8 cellular contexts compared by ENCODE assay signal in the genomic region with DNA sequence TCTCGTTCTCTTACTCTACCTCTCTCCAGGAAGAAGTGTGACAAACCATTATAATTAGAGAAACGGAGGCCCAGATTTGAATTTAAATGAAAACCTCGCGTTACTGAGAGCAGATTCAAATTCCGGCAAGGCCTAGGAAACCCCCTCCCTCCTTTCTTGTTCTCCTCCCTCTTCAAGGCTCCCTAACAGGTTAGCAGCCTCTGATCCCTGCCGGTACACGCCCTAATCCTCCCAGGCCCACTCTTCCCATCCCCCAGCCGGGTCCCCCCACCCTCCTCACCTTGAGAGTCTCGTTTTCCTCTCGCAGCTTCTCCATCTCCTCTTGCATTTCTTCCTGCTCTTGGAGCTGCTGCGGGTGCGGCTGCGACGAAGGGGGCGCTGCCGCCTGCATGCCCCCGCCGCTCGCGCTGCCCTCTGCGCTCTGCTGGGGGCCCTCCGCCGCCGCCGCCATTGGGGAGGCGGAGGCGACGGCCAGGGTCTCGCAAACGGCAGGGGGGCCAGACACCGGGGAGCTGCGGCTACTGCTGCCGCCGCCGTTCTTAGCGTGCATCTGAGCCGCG. TPM values are rescaled to one million over a fixed set of nuclear protein-coding genes. Genes with fewer than 3 reads are reported as not detected.
DNase-seq lines count a peak whose midpoint lies in the region; ATAC-seq, FAIRE-seq and TF ChIP-seq lines count a peak whose summit lies in the region.

No MANE protein-coding gene starts in this region.

- DNase-seq in 8988T = peak; percentile 80
- DNase-seq in GM12864 (ENCODE audit: low read depth) = no peak
- DNase-seq in T-cell = peak in 8 of 34 experiments; percentile 1 to 30 (median 9)
- DNase-seq in H1 (ENCODE audit: low read depth in 1 of 2, low spot score in 2 of 2) = peak; percentile 43 to 81
- DNase-seq in transverse colon = no peak

- no peak overlapping the region for H3K18ac ChIP-seq in H1 (ENCODE audit: extremely low read depth, low read length)

- in situ Hi-C loops in transverse colon (cut with MboI; ENCODE audit: low pct_ligation_motif_present in 1 of 4, low pct_unique_long_range_greater_than_20kb in 1 of 4, low sequenced_read_pairs in 3 of 4) = no loop called here

- no peak overlapping the region for H2BK5ac ChIP-seq in H1 (ENCODE audit: low read depth, low read length)

- H3K36me3 Mint-ChIP-seq in T-cell = peaks cover 9% of the 10 kb centered on the region

- WGBS in H1 (ENCODE audit: extremely low coverage in 1 of 2, insufficient coverage in 1 of 2, insufficient read length in 1 of 2, insufficient replicate concordance in 2 of 2, low coverage in 1 of 2, low lambda C conversion rate in 2 of 2, missing lambda C conversion rate in 1 of 2), 2 experiments = 1% methylated on average over 33 of the region's 38 CpGs; no CpG with 5 or more reads in 1 of the 2 experiments
- WGBS in transverse colon (ENCODE audit: low coverage in 1 of 2), 2 donors = 1 to 7% methylated on average over 2 to 38 of the region's 38 CpGs

- intact Hi-C loops in transverse colon (cut with DNase I; ENCODE audit: low total_unique reads) = loop anchor here (10.0 kb wide), 1 partner anchor 51 kb away; no protein-coding TSS in a partner anchor

- peak; percentile 52 for FAIRE-seq in H1 (lab: Jason Lieb, UNC)

- TF ChIP-seq EP300 in H1 (IDR thresholded peaks at IDR 0.05; ENCODE audit: borderline replicate concordance in 1 of 2, low read depth in 2 of 2, low read length in 2 of 2) (no peak), transverse colon (IDR thresholded peaks at IDR 0.05; ENCODE audit: low read depth) (no peak)

- H3K79me2 ChIP-seq in H1 (ENCODE audit: control insufficient read depth in 1 of 2, insufficient read depth in 2 of 2, low read length in 2 of 2) = peaks cover 0 to 9% of the 10 kb centered on the region in 2 experiments; a peak in 2 of 4 replicates

- no peak overlapping the region for H3K14ac ChIP-seq in H1 (ENCODE audit: insufficient read length)

- H3K9me3 Mint-ChIP-seq in T-cell = no peaks in the 10 kb centered on the region

- H3K27ac ChIP-seq in H1 (ENCODE audit: low read depth, low read length) = no peak overlapping the region
- H3K27ac ChIP-seq in transverse colon = peak overlapping the region; percentile 32 to 58 (median 55)

- TF ChIP-seq POLR2A in H1 (IDR thresholded peaks at IDR 0.05; ENCODE audit: control extremely low read depth in 1 of 2, low read depth in 2 of 2, low read length in 2 of 2) = no peak
- TF ChIP-seq POLR2A in transverse colon (IDR thresholded peaks at IDR 0.05) = no peak
- no peak for TF ChIP-seq POLR2A in GM18505 (IDR thresholded peaks at IDR 0.05; ENCODE audit: borderline replicate concordance, extremely low read depth, insufficient read depth, insufficient read length)

- no peak for TF ChIP-seq CTCF in GM12864 (IDR thresholded peaks at IDR 0.05; ENCODE audit: low read depth, low read length, missing control alignments)
- peak; percentile 12 to 41 (median 15); a peak in 3 of 4 replicates for TF ChIP-seq CTCF in H1 (IDR thresholded peaks at IDR 0.05; ENCODE audit: control extremely low read depth in 1 of 3, insufficient read depth in 1 of 3, low read depth in 1 of 3, low read length in 3 of 3)
- no peak for TF ChIP-seq CTCF in transverse colon (IDR thresholded peaks at IDR 0.05)

- no peak overlapping the region for H2BK12ac ChIP-seq in H1 (ENCODE audit: low read depth, low read length)

- H2AFZ ChIP-seq in H1 (ENCODE audit: low read length) = no peak overlapping the region

- no peak overlapping the region for H3K56ac ChIP-seq in H1 (replicated peaks; ENCODE audit: insufficient read length, low read depth, low read length)

- H3K36me3 ChIP-seq in H1 (ENCODE audit: control insufficient read depth in 2 of 4, insufficient read depth in 4 of 4, low read length in 3 of 4) = peaks cover 0 to 21% (median 7%) of the 10 kb centered on the region in 4 experiments; a peak in 5 of 8 replicates
- H3K36me3 ChIP-seq in transverse colon = no peaks in the 10 kb centered on the region

- H3K9me3 ChIP-seq in H1 (ENCODE audit: insufficient read depth in 2 of 2, low read depth in 1 of 2, low read length in 1 of 2) = no peaks in the 10 kb centered on the region
- H3K9me3 ChIP-seq in mononuclear cell (ENCODE audit: low read depth, low read length) = no peaks in the 10 kb centered on the region
- H3K9me3 ChIP-seq in transverse colon = no peaks in the 10 kb centered on the region

- peak overlapping the region; percentile 51 for H3K4me3 ChIP-seq in GM12864 (ENCODE audit: low read depth, low read length)
- peak overlapping the region; percentile 62 to 74 (median 74) for H3K4me3 ChIP-seq in H1 (ENCODE audit: extremely low read depth in 1 of 4, insufficient read depth in 2 of 4, low read depth in 3 of 4, low read length in 4 of 4)
- peak overlapping the region; percentile 39 for H3K4me3 ChIP-seq in mononuclear cell (ENCODE audit: low read length)
- peak overlapping the region; percentile 46 to 76 (median 50) for H3K4me3 ChIP-seq in transverse colon

- peaks cover 0 to 13% (median 11%) of the 10 kb centered on the region in 4 experiments; a peak in 5 of 7 replicates for H3K27me3 ChIP-seq in H1 (replicated peaks in 1 of 4; ENCODE audit: control insufficient read depth in 3 of 4, extremely low read depth in 1 of 4, insufficient read depth in 3 of 4, low read length in 3 of 4)
- H3K27me3 ChIP-seq in mononuclear cell (ENCODE audit: insufficient read depth, low read length) = peaks cover 77% of the 10 kb centered on the region
- H3K27me3 ChIP-seq in transverse colon = peaks cover 76% of the 10 kb centered on the region

- peak overlapping the region; percentile 63; the same call in 1 of the 2 replicates for H4K8ac ChIP-seq in H1 (ENCODE audit: extremely low read depth, insufficient read depth, low read length)

- no peak overlapping the region for H2BK15ac ChIP-seq in H1 (ENCODE audit: low read length)

- H2BK120ac ChIP-seq in H1 (replicated peaks; ENCODE audit: low read depth, low read length) = no peak overlapping the region

- H3K27ac Mint-ChIP-seq in T-cell = peak overlapping the region; percentile 34 to 65

- ATAC-seq in HG03097 (IDR thresholded peaks at IDR 0.05; ENCODE audit: low FRiP score, unreplicated experiment) = peak; percentile 11
- peak; percentile 26 to 38 (median 29) for ATAC-seq in T-cell (replicated peaks in 1 of 4)
- ATAC-seq in GM18505 (IDR thresholded peaks at IDR 0.05; ENCODE audit: unreplicated experiment) = no peak

- POLR2A ChIA-PET in T-cell (lab: Charles Lee) = interaction anchor here (0.6 to 0.7 kb wide), 4 partner anchors 19 to 44 kb away, joined by 3 to 8 read pairs (median 5); no protein-coding TSS in a partner anchor
- POLR2A ChIA-PET in H1 (lab: Charles Lee; ENCODE audit: partially characterized antibody) = interaction anchor here (0.6 to 4.3 kb wide), 11 partner anchors 13 to 249 kb away, joined by 3 to 34 read pairs (median 4); a partner anchor contains a TSS

- H3K79me1 ChIP-seq in H1 (ENCODE audit: low read depth, low read length) = no peaks in the 10 kb centered on the region

- no peak for TF ChIP-seq RAD21 in H1 (IDR thresholded peaks at IDR 0.05 in 1 of 2, conservative IDR thresholded peaks at IDR 0.05 in 1 of 2; ENCODE audit: low read depth in 2 of 2, low read length in 2 of 2)

- peaks cover 5 to 15% of the 10 kb centered on the region in 2 experiments for H4K20me1 ChIP-seq in H1 (replicated peaks in 1 of 2; ENCODE audit: control insufficient read depth in 1 of 2, insufficient read depth in 2 of 2, low read length in 2 of 2)

- H3K4me1 ChIP-seq in H1 (replicated peaks in 1 of 4; ENCODE audit: control insufficient read depth in 3 of 4, insufficient read depth in 4 of 4, low read length in 3 of 4) (peaks cover 0 to 7% (median 3%) of the 10 kb centered on the region in 4 experiments; a peak in 4 of 7 replicates), mononuclear cell (ENCODE audit: insufficient read depth, low read length) (peaks cover 31% of the 10 kb centered on the region), transverse colon (peaks cover 5 to 40% (median 22%) of the 10 kb centered on the region in 4 donors)

- H3K9ac ChIP-seq in H1 (replicated peaks in 1 of 4; ENCODE audit: extremely low read depth in 1 of 4, low read depth in 3 of 4, low read length in 3 of 4) = peak overlapping the region in 3 of 4 experiments; percentile 25 to 61 (median 50); a peak in 5 of 7 replicates

- H3K4me1 Mint-ChIP-seq in T-cell = peaks cover 33 to 45% (median 38%) of the 10 kb centered on the region in 3 donors

- no peak overlapping the region for H4K91ac ChIP-seq in H1 (replicated peaks; ENCODE audit: insufficient read length, low read length)

- no peak overlapping the region for H2AK5ac ChIP-seq in H1 (ENCODE audit: low read depth, low read length)

- no peak overlapping the region for H3K4ac ChIP-seq in H1 (replicated peaks; ENCODE audit: insufficient read length, low read depth, low read length)

- no peak overlapping the region for H2BK20ac ChIP-seq in H1 (ENCODE audit: low read length)

- no peak overlapping the region for H3K23ac ChIP-seq in H1 (ENCODE audit: insufficient read length)

- peak overlapping the region; percentile 75 to 99 for H3K4me2 ChIP-seq in H1 (ENCODE audit: insufficient read depth in 1 of 2, low read depth in 2 of 2, low read length in 2 of 2)

- H4K5ac ChIP-seq in H1 (ENCODE audit: insufficient read length, low read depth, low read length) = no peak overlapping the region

- H3K27me3 Mint-ChIP-seq in T-cell = peaks cover 20 to 26% of the 10 kb centered on the region in 2 donors

- peak overlapping the region; percentile 84 to 96 (median 87) for H3K4me3 Mint-ChIP-seq in T-cell

- CTCF ChIA-PET in T-cell (lab: Charles Lee) = interaction anchor here (0.5 to 2.9 kb wide), 15 partner anchors 8 to 249 kb away, joined by 3 to 22 read pairs (median 4); a partner anchor contains a TSS
- CTCF ChIA-PET in H1 (lab: Charles Lee; ENCODE audit: partially characterized antibody) = interaction anchor here (0.7 to 11.2 kb wide), 23 partner anchors 8 to 213 kb away, joined by 3 to 221 read pairs (median 9); a partner anchor contains a TSS

- H3K23me2 ChIP-seq in H1 (ENCODE audit: low read depth, low read length) = peaks cover 19% of the 10 kb centered on the region; the same call in 1 of the 2 replicates

TF ChIP-seq in H1, 55 proteins besides CTCF, POLR2A, EP300 and RAD21 (continues in another document):
- TF ChIP-seq SUZ12 (IDR thresholded peaks at IDR 0.05; ENCODE audit: low read length) (no peak), RFX5 (IDR thresholded peaks at IDR 0.05; ENCODE audit: borderline replicate concordance, low read depth, low read length) (no peak), TBP (IDR thresholded peaks at IDR 0.05; ENCODE audit: low read depth, low read length) (no peak)

RNA-seq across cellular contexts. Expression of a gene that starts 56.1 kb away (rescaled TPM):
- total RNA-seq in T-cell (1 to 10 TPM; 2.2 to 6.4 (median 3.5) TPM), mononuclear cell (1.0 TPM), transverse colon (1 to 10 TPM; 4.9 to 8.9 (median 7.3) TPM)
- 9.2 and 10.8 TPM in 2 replicates for total RNA-seq in H1 (2021; fragmentation: NEBNext Ultra II Directional; extraction: Animal tissue kit (Norgen Biotek cat#: 25700))
- polyA plus RNA-seq in H1 (2011; rRNA removed) = 0.96 and 3.3 TPM in 2 replicates
- 2.6 TPM for polyA plus RNA-seq in H1 (2011; cell fraction: cytosol; rRNA removed)
- polyA plus RNA-seq in H1 (2011; cell fraction: nucleus; rRNA removed) = 5.0 TPM
- polyA plus RNA-seq in H1 (2012, experiment 1 of 2) = 4.2 to 13.9 TPM (median 7.5 TPM) in 4 replicates
- polyA plus RNA-seq in H1 (2012, experiment 2 of 2) = 1.0 TPM
- polyA plus RNA-seq in H1 (2013, experiment 1 of 2) = 12.2 TPM
- 12.1 TPM for polyA plus RNA-seq in H1 (2013, experiment 2 of 2)
- 3.4 and 8.0 TPM in 2 replicates for polyA minus RNA-seq in H1 (2011; rRNA and poly(A)+ RNA removed)
- 0.29 TPM for polyA minus RNA-seq in H1 (2011; cell fraction: cytosol; rRNA and poly(A)+ RNA removed)
- polyA minus RNA-seq in H1 (2011; cell fraction: nucleus; rRNA and poly(A)+ RNA removed) = 5.8 TPM

Comparison
In these comparisons a context has a peak if more than half of its experiments do, and no peak if none do; other contexts are left out.
1. DNase-seq: peak in 8988T (single experiment) and H1 (2 of 2); none in GM12864 (single experiment) and transverse colon (single experiment).
2. CTCF ChIP-seq: peak in H1 (3 of 3); none in GM12864 (single experiment) and transverse colon (0 of 5).
3. Peak in every context shown above with its lines, with median percentiles within 50 percentile points of each other: H3K4me3 ChIP-seq.